Comparison of ENCODE assay signal across 1 cellular context in the genomic region with DNA sequence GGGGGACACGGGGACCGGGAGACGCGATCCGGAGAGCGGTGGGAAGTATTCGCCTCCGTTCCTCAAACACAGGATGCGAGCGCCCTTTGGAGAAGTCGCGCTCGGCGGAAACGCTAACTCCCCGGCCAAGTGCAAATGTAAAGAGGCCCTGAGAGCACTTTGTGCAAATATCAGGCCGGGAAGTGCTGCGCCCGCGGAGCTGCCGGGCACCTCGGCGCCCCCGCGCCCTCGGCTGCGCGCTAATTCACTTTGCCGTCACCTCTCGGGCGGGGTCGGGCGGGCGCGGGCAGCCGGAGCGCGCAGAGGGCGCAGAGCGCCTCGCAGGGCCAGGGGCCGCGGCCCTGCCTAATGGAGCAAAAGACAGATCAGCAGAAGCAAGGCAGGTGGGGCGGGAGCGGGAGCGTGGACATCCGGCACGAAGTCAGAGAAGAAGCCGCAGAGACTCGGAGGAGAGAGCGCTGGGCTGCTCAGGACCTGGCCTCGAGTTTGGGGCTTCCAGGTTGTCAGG.
A peak's percentile ranks its signal among the peaks of the same experiment; 100 is the strongest.
TF ChIP-seq lines count a peak whose summit lies in the region.

No MANE protein-coding gene starts in this region.

TF ChIP-seq in HEK293, 187 proteins besides CTCF, POLR2A, EP300 and RAD21 (continued from another document):
- TF ChIP-seq, protein P1, sequence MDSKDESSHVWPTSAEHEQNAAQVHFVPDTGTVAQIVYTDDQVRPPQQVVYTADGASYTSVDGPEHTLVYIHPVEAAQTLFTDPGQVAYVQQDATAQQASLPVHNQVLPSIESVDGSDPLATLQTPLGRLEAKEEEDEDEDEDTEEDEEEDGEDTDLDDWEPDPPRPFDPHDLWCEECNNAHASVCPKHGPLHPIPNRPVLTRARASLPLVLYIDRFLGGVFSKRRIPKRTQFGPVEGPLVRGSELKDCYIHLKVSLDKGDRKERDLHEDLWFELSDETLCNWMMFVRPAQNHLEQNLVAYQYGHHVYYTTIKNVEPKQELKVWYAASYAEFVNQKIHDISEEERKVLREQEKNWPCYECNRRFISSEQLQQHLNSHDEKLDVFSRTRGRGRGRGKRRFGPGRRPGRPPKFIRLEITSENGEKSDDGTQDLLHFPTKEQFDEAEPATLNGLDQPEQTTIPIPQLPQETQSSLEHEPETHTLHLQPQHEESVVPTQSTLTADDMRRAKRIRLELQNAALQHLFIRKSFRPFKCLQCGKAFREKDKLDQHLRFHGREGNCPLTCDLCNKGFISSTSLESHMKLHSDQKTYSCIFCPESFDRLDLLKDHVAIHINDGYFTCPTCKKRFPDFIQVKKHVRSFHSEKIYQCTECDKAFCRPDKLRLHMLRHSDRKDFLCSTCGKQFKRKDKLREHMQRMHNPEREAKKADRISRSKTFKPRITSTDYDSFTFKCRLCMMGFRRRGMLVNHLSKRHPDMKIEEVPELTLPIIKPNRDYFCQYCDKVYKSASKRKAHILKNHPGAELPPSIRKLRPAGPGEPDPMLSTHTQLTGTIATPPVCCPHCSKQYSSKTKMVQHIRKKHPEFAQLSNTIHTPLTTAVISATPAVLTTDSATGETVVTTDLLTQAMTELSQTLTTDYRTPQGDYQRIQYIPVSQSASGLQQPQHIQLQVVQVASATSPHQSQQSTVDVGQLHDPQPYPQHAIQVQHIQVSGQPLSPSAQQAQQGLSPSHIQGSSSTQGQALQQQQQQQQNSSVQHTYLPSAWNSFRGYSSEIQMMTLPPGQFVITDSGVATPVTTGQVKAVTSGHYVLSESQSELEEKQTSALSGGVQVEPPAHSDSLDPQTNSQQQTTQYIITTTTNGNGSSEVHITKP (tag by site-specific recombination; IDR thresholded peaks at IDR 0.05): peak; percentile 71
- TF ChIP-seq, protein P2, sequence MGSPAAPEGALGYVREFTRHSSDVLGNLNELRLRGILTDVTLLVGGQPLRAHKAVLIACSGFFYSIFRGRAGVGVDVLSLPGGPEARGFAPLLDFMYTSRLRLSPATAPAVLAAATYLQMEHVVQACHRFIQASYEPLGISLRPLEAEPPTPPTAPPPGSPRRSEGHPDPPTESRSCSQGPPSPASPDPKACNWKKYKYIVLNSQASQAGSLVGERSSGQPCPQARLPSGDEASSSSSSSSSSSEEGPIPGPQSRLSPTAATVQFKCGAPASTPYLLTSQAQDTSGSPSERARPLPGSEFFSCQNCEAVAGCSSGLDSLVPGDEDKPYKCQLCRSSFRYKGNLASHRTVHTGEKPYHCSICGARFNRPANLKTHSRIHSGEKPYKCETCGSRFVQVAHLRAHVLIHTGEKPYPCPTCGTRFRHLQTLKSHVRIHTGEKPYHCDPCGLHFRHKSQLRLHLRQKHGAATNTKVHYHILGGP (tag by site-specific recombination; IDR thresholded peaks at IDR 0.05): no peak
- TF ChIP-seq, protein P3, sequence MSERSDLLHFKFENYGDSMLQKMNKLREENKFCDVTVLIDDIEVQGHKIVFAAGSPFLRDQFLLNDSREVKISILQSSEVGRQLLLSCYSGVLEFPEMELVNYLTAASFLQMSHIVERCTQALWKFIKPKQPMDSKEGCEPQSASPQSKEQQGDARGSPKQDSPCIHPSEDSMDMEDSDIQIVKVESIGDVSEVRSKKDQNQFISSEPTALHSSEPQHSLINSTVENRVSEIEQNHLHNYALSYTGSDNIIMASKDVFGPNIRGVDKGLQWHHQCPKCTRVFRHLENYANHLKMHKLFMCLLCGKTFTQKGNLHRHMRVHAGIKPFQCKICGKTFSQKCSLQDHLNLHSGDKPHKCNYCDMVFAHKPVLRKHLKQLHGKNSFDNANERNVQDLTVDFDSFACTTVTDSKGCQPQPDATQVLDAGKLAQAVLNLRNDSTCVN (tag by site-specific recombination; optimal IDR thresholded peaks at IDR 0.05): peak; percentile 80
- TF ChIP-seq ZNF623 (tag by site-specific recombination; IDR thresholded peaks at IDR 0.05) (no peak), ZFHX2 (tag by site-specific recombination; conservative IDR thresholded peaks at IDR 0.05) (0 out of 2 replicates have a peak, but pooled peaks have one; percentile 40), ZNF24 (tag by site-specific recombination; IDR thresholded peaks at IDR 0.05) (no peak), ZBTB17 (tag by site-specific recombination; IDR thresholded peaks at IDR 0.05) (0 out of 2 replicates have a peak, but pooled peaks have one; percentile 6), ZNF335 (tag by site-specific recombination; conservative IDR thresholded peaks at IDR 0.05) (peak; percentile 48; the same call in 1 of the 2 replicates)
- TF ChIP-seq, protein P4, sequence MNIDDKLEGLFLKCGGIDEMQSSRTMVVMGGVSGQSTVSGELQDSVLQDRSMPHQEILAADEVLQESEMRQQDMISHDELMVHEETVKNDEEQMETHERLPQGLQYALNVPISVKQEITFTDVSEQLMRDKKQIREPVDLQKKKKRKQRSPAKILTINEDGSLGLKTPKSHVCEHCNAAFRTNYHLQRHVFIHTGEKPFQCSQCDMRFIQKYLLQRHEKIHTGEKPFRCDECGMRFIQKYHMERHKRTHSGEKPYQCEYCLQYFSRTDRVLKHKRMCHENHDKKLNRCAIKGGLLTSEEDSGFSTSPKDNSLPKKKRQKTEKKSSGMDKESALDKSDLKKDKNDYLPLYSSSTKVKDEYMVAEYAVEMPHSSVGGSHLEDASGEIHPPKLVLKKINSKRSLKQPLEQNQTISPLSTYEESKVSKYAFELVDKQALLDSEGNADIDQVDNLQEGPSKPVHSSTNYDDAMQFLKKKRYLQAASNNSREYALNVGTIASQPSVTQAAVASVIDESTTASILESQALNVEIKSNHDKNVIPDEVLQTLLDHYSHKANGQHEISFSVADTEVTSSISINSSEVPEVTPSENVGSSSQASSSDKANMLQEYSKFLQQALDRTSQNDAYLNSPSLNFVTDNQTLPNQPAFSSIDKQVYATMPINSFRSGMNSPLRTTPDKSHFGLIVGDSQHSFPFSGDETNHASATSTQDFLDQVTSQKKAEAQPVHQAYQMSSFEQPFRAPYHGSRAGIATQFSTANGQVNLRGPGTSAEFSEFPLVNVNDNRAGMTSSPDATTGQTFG (tag by site-specific recombination; IDR thresholded peaks at IDR 0.05; ENCODE audit: borderline replicate concordance): no peak
